Comparison of ENCODE assay signal across 8 cellular contexts in the genomic region with DNA sequence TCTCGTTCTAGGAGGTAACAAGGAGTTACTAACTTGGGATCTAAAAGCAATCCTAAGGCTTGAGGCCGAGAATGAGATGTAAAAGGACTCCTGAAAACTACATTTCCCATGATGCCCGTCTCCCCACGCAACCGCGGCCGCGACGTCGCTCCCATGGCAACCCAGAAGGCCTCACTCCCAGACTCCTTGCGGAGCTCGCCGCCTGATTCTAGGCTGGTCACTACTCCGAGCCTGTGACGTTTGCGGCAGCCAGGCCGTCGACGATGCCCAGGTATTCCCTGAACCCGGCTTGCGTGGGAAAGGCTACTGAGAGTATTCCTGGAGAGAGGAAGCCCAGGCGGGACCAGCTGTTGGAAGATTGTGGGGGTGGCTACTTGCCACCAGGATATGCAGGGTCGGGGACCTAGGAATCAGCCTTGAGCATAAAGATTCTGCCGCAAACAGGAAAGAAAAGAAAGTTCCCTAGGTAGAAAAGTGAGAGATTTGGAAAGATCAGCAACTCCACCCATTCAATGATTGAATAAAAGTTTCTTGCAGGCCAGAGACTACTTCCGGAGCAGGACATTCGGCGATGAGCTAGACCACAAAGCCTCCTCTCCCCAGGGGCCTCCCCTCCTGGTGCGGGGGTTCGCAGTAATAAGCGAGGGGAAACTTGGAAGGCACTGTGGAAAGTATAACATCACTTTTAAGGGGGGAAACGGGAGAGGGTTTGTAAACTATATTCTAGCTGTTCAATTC. TPM values are rescaled to one million over a fixed set of nuclear protein-coding genes. Genes with fewer than 3 reads are reported as not detected.
DNase-seq lines count a peak whose midpoint lies in the region; ATAC-seq and TF ChIP-seq lines count a peak whose summit lies in the region.

A gene (plus strand): TSS at position 164 of the 738 bp plus-strand sequence. CDS start 100 bp downstream, at position 264.

- peak within 1 kb of the TSS; percentile 18; the same call in 1 of the 2 replicates for H3K27ac ChIP-seq in KMS-11
- peak within 1 kb of the TSS; percentile 67 for H3K27ac ChIP-seq in naive thymus-derived CD4-positive, alpha-beta T cell (ENCODE audit: low read depth, low read length)

- no peaks in the 10 kb centered on the region for H3K36me3 Mint-ChIP-seq in activated T-helper 1 cell treated with anti-CD3 and anti-CD28 coated beads, Interleukin-12 subunit alpha, Interleukin-12 subunit beta, Interleukin-2, Interleukin-4 antibody, amounts not matched to agents 30 ng/mL and 10 ng/mL and 1 ng/mL, durations not matched to agents 14 hours and 24 hours and 36 hours (ENCODE audit: low read depth)
- peaks cover 0 to 4% (median 0%) of the 10 kb centered on the region in 5 donors for H3K36me3 Mint-ChIP-seq in naive thymus-derived CD4-positive, alpha-beta T cell
- no peaks in the 10 kb centered on the region for H3K36me3 Mint-ChIP-seq in stimulated activated memory B cell treated with anti-CD40 and anti-IgM and Interleukin-4, amounts not matched to agents 10 μg/mL and 1 μg/mL and 100 μg/mL, for 72 hours

- peaks cover 13% of the 10 kb centered on the region for H3K4me1 ChIP-seq in KMS-11 (ENCODE audit: low read depth, poor library complexity, severe bottlenecking)
- no peaks in the 10 kb centered on the region for H3K4me1 ChIP-seq in naive thymus-derived CD4-positive, alpha-beta T cell (ENCODE audit: control insufficient read depth in 2 of 2, insufficient read depth in 2 of 2, low read length in 2 of 2)

- peaks cover 3% of the 10 kb centered on the region for H3K27me3 Mint-ChIP-seq in activated T-helper 1 cell treated with anti-CD3 and anti-CD28 coated beads, Interleukin-12 subunit alpha, Interleukin-12 subunit beta, Interleukin-2, Interleukin-4 antibody, amounts not matched to agents 30 ng/mL and 10 ng/mL and 1 ng/mL, durations not matched to agents 14 hours and 24 hours and 36 hours (ENCODE audit: insufficient read depth)
- H3K27me3 Mint-ChIP-seq in naive thymus-derived CD4-positive, alpha-beta T cell, result peaks cover 0 to 4% (median 0%) of the 10 kb centered on the region in 5 donors
- H3K27me3 Mint-ChIP-seq in stimulated activated memory B cell treated with anti-CD40 and anti-IgM and Interleukin-4, amounts not matched to agents 10 μg/mL and 1 μg/mL and 100 μg/mL, for 72 hours, result no peaks in the 10 kb centered on the region

- peaks cover 19% of the 10 kb centered on the region for H3K4me1 Mint-ChIP-seq in activated T-helper 1 cell treated with anti-CD3 and anti-CD28 coated beads, Interleukin-12 subunit alpha, Interleukin-12 subunit beta, Interleukin-2, Interleukin-4 antibody, amounts not matched to agents 30 ng/mL and 10 ng/mL and 1 ng/mL, durations not matched to agents 14 hours and 24 hours and 36 hours (ENCODE audit: low read depth)
- H3K4me1 Mint-ChIP-seq in naive thymus-derived CD4-positive, alpha-beta T cell, result peaks cover 10 to 21% (median 13%) of the 10 kb centered on the region in 7 donors
- H3K4me1 Mint-ChIP-seq in stimulated activated memory B cell treated with anti-CD40 and anti-IgM and Interleukin-4, amounts not matched to agents 10 μg/mL and 1 μg/mL and 100 μg/mL, for 72 hours, result peaks cover 12% of the 10 kb centered on the region

- H3K9me3 ChIP-seq in naive thymus-derived CD4-positive, alpha-beta T cell (ENCODE audit: control insufficient read depth in 2 of 3, low read length in 3 of 3), result no peaks in the 10 kb centered on the region

- CTCF ChIA-PET in naive thymus-derived CD4-positive, alpha-beta T cell (lab: Charles Lee), result no interaction called here

- H3K27me3 ChIP-seq in KMS-11 (ENCODE audit: insufficient read depth, low read depth), result no peaks in the 10 kb centered on the region
- no peaks in the 10 kb centered on the region for H3K27me3 ChIP-seq in naive thymus-derived CD4-positive, alpha-beta T cell (ENCODE audit: control insufficient read depth in 2 of 2, insufficient read depth in 2 of 2, low read length in 2 of 2)

- peak within 1 kb of the TSS; percentile 98 for H2AFZ ChIP-seq in KMS-11 (ENCODE audit: low read depth)

- no peaks in the 10 kb centered on the region for H3K79me2 ChIP-seq in KMS-11 (ENCODE audit: insufficient read depth, low read depth)

- peak; percentile 96 for DNase-seq in DMS53 treated with DMSO at 0.1 percent for 48 hours (lab: John Stamatoyannopoulos, UW; ENCODE audit: unreplicated experiment)
- peak; percentile 92 for DNase-seq in RKO (ENCODE audit: low spot score)
- DNase-seq in activated T-helper 1 cell treated with anti-CD3 and anti-CD28 coated beads, Interleukin-12 subunit alpha, Interleukin-12 subunit beta, Interleukin-2, Interleukin-4 antibody, amounts not matched to agents 30 ng/mL and 10 ng/mL and 1 ng/mL, durations not matched to agents 14 hours and 24 hours and 36 hours (ENCODE audit: low spot score), result peak; percentile 71
- DNase-seq in fibroblast of gingiva (ENCODE audit: low read depth), result peak; percentile 89
- DNase-seq in naive thymus-derived CD4-positive, alpha-beta T cell, result peak; percentile 44 to 81 (median 65)

- peak within 1 kb of the TSS; percentile 51; the same call in 1 of the 2 replicates for H3K9ac ChIP-seq in KMS-11

- ATAC-seq in GM21737 (IDR thresholded peaks at IDR 0.05; ENCODE audit: unreplicated experiment), result peak; percentile 99
- ATAC-seq in naive thymus-derived CD4-positive, alpha-beta T cell, result peak; percentile 97
- peak; percentile 99 for ATAC-seq in stimulated activated memory B cell treated with anti-CD40 and anti-IgM and Interleukin-4, amounts not matched to agents 10 μg/mL and 1 μg/mL and 100 μg/mL, for 72 hours

- peak within 1 kb of the TSS; percentile 51 for H3K4me2 ChIP-seq in KMS-11

- POLR2A ChIA-PET in naive thymus-derived CD4-positive, alpha-beta T cell (lab: Charles Lee), result no interaction called here

- peak within 1 kb of the TSS; percentile 95 for H3K4me3 ChIP-seq in KMS-11 (IDR thresholded peaks at IDR 0.05; ENCODE audit: insufficient read depth, low read depth, low read length)
- peak within 1 kb of the TSS; percentile 75 for H3K4me3 ChIP-seq in naive thymus-derived CD4-positive, alpha-beta T cell (ENCODE audit: low read length)

- no peaks in the 10 kb centered on the region for H3K9me3 Mint-ChIP-seq in activated T-helper 1 cell treated with anti-CD3 and anti-CD28 coated beads, Interleukin-12 subunit alpha, Interleukin-12 subunit beta, Interleukin-2, Interleukin-4 antibody, amounts not matched to agents 30 ng/mL and 10 ng/mL and 1 ng/mL, durations not matched to agents 14 hours and 24 hours and 36 hours
- no peaks in the 10 kb centered on the region for H3K9me3 Mint-ChIP-seq in naive thymus-derived CD4-positive, alpha-beta T cell
- no peaks in the 10 kb centered on the region for H3K9me3 Mint-ChIP-seq in stimulated activated memory B cell treated with anti-CD40 and anti-IgM and Interleukin-4, amounts not matched to agents 10 μg/mL and 1 μg/mL and 100 μg/mL, for 72 hours

- H3K4me3 Mint-ChIP-seq in activated T-helper 1 cell treated with anti-CD3 and anti-CD28 coated beads, Interleukin-12 subunit alpha, Interleukin-12 subunit beta, Interleukin-2, Interleukin-4 antibody, amounts not matched to agents 30 ng/mL and 10 ng/mL and 1 ng/mL, durations not matched to agents 14 hours and 24 hours and 36 hours, result peak within 1 kb of the TSS; percentile 92
- peak within 1 kb of the TSS; percentile 92 to 99 (median 96) for H3K4me3 Mint-ChIP-seq in naive thymus-derived CD4-positive, alpha-beta T cell
- peak within 1 kb of the TSS; percentile 98 for H3K4me3 Mint-ChIP-seq in stimulated activated memory B cell treated with anti-CD40 and anti-IgM and Interleukin-4, amounts not matched to agents 10 μg/mL and 1 μg/mL and 100 μg/mL, for 72 hours

- intact Hi-C loops in activated T-helper 1 cell treated with anti-CD3 and anti-CD28 coated beads, Interleukin-12 subunit alpha, Interleukin-12 subunit beta, Interleukin-2, Interleukin-4 antibody, amounts not matched to agents 30 ng/mL and 10 ng/mL and 1 ng/mL, durations not matched to agents 14 hours and 24 hours and 36 hours (cut with micrococcal nuclease), result loop anchor here (1.0 to 10.0 kb wide), 7 partner anchors 137 to 1409 kb away; a partner anchor contains a TSS
- intact Hi-C loops in naive thymus-derived CD4-positive, alpha-beta T cell (cut with micrococcal nuclease), result loop anchor here (1.0 to 10.0 kb wide), 8 partner anchors 137 to 1412 kb away; a partner anchor contains a TSS

- H3K27ac Mint-ChIP-seq in activated T-helper 1 cell treated with anti-CD3 and anti-CD28 coated beads, Interleukin-12 subunit alpha, Interleukin-12 subunit beta, Interleukin-2, Interleukin-4 antibody, amounts not matched to agents 30 ng/mL and 10 ng/mL and 1 ng/mL, durations not matched to agents 14 hours and 24 hours and 36 hours, result peak within 1 kb of the TSS; percentile 79
- peak within 1 kb of the TSS; percentile 35 to 93 (median 79) for H3K27ac Mint-ChIP-seq in naive thymus-derived CD4-positive, alpha-beta T cell
- H3K27ac Mint-ChIP-seq in stimulated activated memory B cell treated with anti-CD40 and anti-IgM and Interleukin-4, amounts not matched to agents 10 μg/mL and 1 μg/mL and 100 μg/mL, for 72 hours, result peak within 1 kb of the TSS; percentile 91

- no peak for TF ChIP-seq CTCF in KMS-11 (conservative IDR thresholded peaks at IDR 0.05; ENCODE audit: low read depth, low read length)

- H4K20me1 ChIP-seq in KMS-11 (ENCODE audit: insufficient read depth), result no peaks in the 10 kb centered on the region

- H3K36me3 ChIP-seq in KMS-11 (ENCODE audit: insufficient read depth), result no peaks in the 10 kb centered on the region
- no peaks in the 10 kb centered on the region for H3K36me3 ChIP-seq in naive thymus-derived CD4-positive, alpha-beta T cell (ENCODE audit: control insufficient read depth in 2 of 3, insufficient read depth in 3 of 3, low read length in 3 of 3)

RNA-seq across cellular contexts. Expression of the gene that starts here (rescaled TPM):
- 6.2 and 6.6 TPM in 2 replicates for total RNA-seq in activated T-helper 1 cell treated with anti-CD3 and anti-CD28 coated beads, Interleukin-12 subunit alpha, Interleukin-12 subunit beta, Interleukin-2, Interleukin-4 antibody, amounts not matched to agents 30 ng/mL and 10 ng/mL and 1 ng/mL, durations not matched to agents 14 hours and 24 hours and 36 hours
- total RNA-seq in naive thymus-derived CD4-positive, alpha-beta T cell, result 1 to 10 TPM; 1.9 to 6.1 (median 5.1) TPM
- polyA plus RNA-seq in naive thymus-derived CD4-positive, alpha-beta T cell, result 1 to 10 TPM; 5.6 to 7.8 TPM

Comparison
In these comparisons a context has a peak if more than half of its experiments do, and no peak if none do; other contexts are left out.
1. Peak in every context shown above with its lines: DNase-seq, ATAC-seq, H3K4me3 ChIP-seq and H3K27ac ChIP-seq.